In the genomic region with DNA sequence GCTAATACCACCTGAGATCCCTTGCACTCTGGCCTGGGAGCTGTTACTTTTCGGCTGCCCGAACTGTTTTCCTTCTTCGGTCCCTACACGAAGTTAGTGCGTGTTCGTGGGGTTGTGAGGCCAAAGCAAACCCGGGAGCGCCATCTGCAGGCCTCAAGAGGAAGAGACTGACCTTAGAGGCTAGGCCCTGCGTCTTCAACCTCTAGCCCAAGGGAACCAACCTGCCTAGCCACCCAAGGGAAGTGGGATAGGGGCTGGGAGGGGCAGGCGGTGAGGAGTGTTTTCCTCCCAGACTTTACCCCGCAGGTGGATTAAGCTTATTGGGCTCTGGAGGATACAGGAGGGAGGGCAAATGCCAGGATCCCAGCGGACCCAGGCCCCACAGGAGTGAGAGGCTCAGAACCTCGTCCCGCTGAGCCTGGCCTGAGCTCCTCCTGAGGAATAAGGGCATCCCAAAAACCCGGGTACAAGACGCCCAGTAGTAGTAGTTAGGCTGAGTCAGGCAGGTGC, we compare ENCODE assay signal across 8 cellular contexts. TPM values are rescaled to one million over a fixed set of nuclear protein-coding genes. Genes with fewer than 3 reads are reported as not detected.
DNase-seq lines count a peak whose midpoint lies in the region; ATAC-seq, FAIRE-seq and TF ChIP-seq lines count a peak whose summit lies in the region.

No MANE protein-coding gene starts in this region.

- H3K27me3 Mint-ChIP-seq in T-helper 17 cell = peaks cover 74% of the 10 kb centered on the region

- no peak overlapping the region for H3K9ac ChIP-seq in HepG2 (ENCODE audit: insufficient read depth, low read depth, low read length)

- H4K20me1 ChIP-seq in HepG2 (ENCODE audit: insufficient read depth, low read length) = peaks cover 4% of the 10 kb centered on the region; the same call in 1 of the 2 replicates

- ATAC-seq in T-helper 17 cell = peak; percentile 80
- peak; percentile 20; the same call in 2 of the 3 replicates for ATAC-seq in HepG2
- ATAC-seq in HG02884 (IDR thresholded peaks at IDR 0.05; ENCODE audit: unreplicated experiment) = no peak

- H3K36me3 Mint-ChIP-seq in T-helper 17 cell (ENCODE audit: low read depth) = peaks cover 11% of the 10 kb centered on the region

- in situ Hi-C loops in HepG2 (cut with HindIII; ENCODE audit: extremely low pct_ligation_motif_present, low pct_unique_long_range_greater_than_20kb) = loop anchor here (5.0 kb wide), 2 partner anchors 71 to 181 kb away; no protein-coding TSS in a partner anchor

- H3K4me3 ChIP-seq in cardiac fibroblast (replicated peaks in 1 of 2; ENCODE audit: low read depth in 2 of 2, low read length in 2 of 2) (no peak overlapping the region), HepG2 (replicated peaks in 1 of 3; ENCODE audit: insufficient read depth in 1 of 3, low read depth in 2 of 3, low read length in 3 of 3) (no peak overlapping the region), stomach (peak overlapping the region in 1 of 4 donors; percentile 51)

- CTCF ChIA-PET in HepG2 (lab: Yijun Ruan, JAX; ENCODE audit: low intra/inter-chr PET ratio, low total read pairs) = interaction anchor here (1.5 to 1.6 kb wide), 2 partner anchors 181 to 182 kb away, joined by 3 to 5 read pairs; no protein-coding TSS in a partner anchor

- H2AFZ ChIP-seq in HepG2 (ENCODE audit: low read length) = no peak overlapping the region

- BruUV-seq in HepG2 (replicated peaks; lab: Mats Ljungman, UMichigan) = no TSS peak

- no peaks in the 10 kb centered on the region for H3K36me3 ChIP-seq in HepG2 (replicated peaks in 1 of 2; ENCODE audit: control insufficient read depth in 1 of 2, insufficient read depth in 2 of 2, low read length in 2 of 2)
- H3K36me3 ChIP-seq in stomach = no peaks in the 10 kb centered on the region

- POLR2A ChIA-PET in HepG2 (lab: Yijun Ruan, JAX) = no interaction called here

- no peaks in the 10 kb centered on the region for H3K9me3 ChIP-seq in T-helper 17 cell (ENCODE audit: control insufficient read depth, low read length, poor library complexity, severe bottlenecking)
- no peaks in the 10 kb centered on the region for H3K9me3 ChIP-seq in HepG2 (ENCODE audit: low read length)
- H3K9me3 ChIP-seq in stomach = no peaks in the 10 kb centered on the region

- H3K27ac ChIP-seq in HepG2 (ENCODE audit: extremely low read length, insufficient read depth, low read length) = no peak overlapping the region
- H3K27ac ChIP-seq in stomach = no peak overlapping the region

- peaks cover 37 to 93% of the 10 kb centered on the region in 2 experiments for H3K27me3 ChIP-seq in HepG2 (ENCODE audit: control insufficient read depth in 1 of 2, insufficient read depth in 2 of 2, low read length in 2 of 2)
- H3K27me3 ChIP-seq in stomach = peaks cover 60 to 100% (median 100%) of the 10 kb centered on the region in 3 donors

- intact Hi-C loops in HepG2 (cut with micrococcal nuclease; ENCODE audit: unreplicated experiment) = loop anchor here (1.0 to 5.0 kb wide), 3 partner anchors 73 to 181 kb away; no protein-coding TSS in a partner anchor
- intact Hi-C loops in stomach (cut with DNase I; ENCODE audit: low total_unique reads) = no loop called here

- TF ChIP-seq POLR2A in HepG2 (IDR thresholded peaks at IDR 0.05; ENCODE audit: insufficient read depth in 1 of 2, low read depth in 2 of 2, low read length in 2 of 2) = no peak
- no peak for TF ChIP-seq POLR2A in stomach (IDR thresholded peaks at IDR 0.05)

- H3K4me2 ChIP-seq in HepG2 (ENCODE audit: low read depth, low read length) = no peak overlapping the region

- no peak for FAIRE-seq in HepG2 (lab: Jason Lieb, UNC)

- TF ChIP-seq CTCF in LNCAP (IDR thresholded peaks at IDR 0.05) (peak; percentile 59), cardiac fibroblast (IDR thresholded peaks at IDR 0.05; ENCODE audit: low read depth, low read length) (peak; percentile 80), HepG2 (CRISPR knock-in tag; IDR thresholded peaks at IDR 0.05) (peak; percentile 85), stomach (IDR thresholded peaks at IDR 0.05) (peak in 4 of 7 experiments; percentile 36 to 51 (median 38))

- H3K4me1 ChIP-seq in HepG2 (ENCODE audit: insufficient read depth, low read length) (peaks cover 21% of the 10 kb centered on the region), stomach (peaks cover 54 to 87% (median 67%) of the 10 kb centered on the region in 4 donors)

- 4% methylated on average over 11 of the region's 16 CpGs for WGBS in HepG2 (ENCODE audit: low lambda C conversion rate)
- WGBS in stomach, 5 donors = 1 to 5% (median 2%) methylated on average over 12 to 16 of the region's 16 CpGs

- H3K4me3 Mint-ChIP-seq in T-helper 17 cell = peak overlapping the region; percentile 79

- H3K79me2 ChIP-seq in HepG2 (ENCODE audit: insufficient read depth, low read length) = no peaks in the 10 kb centered on the region

- peak; percentile 59; the same call in 1 of the 2 replicates for TF ChIP-seq RAD21 in HepG2 (CRISPR knock-in tag; IDR thresholded peaks at IDR 0.05)

- DNase-seq in SHP77 (lab: John Stamatoyannopoulos, UW) = peak; percentile 36 to 37
- no peak for DNase-seq in SHP77 treated with DMSO at 0.1 percent for 48 hours (lab: John Stamatoyannopoulos, UW)
- peak in 1 of 3 donors; percentile 28 for DNase-seq in T-helper 17 cell
- peak; percentile 70 to 77 for DNase-seq in cardiac fibroblast (ENCODE audit: low read depth in 2 of 2)
- peak; percentile 47 for DNase-seq in HepG2 (ENCODE audit: low spot score)
- peak; percentile 52 for DNase-seq in stomach

- H3K4me1 Mint-ChIP-seq in T-helper 17 cell = peaks cover 22% of the 10 kb centered on the region

- no peak overlapping the region for H3K27ac Mint-ChIP-seq in T-helper 17 cell

- TF ChIP-seq EP300 in HepG2 (IDR thresholded peaks at IDR 0.05; ENCODE audit: low read depth in 2 of 2, low read length in 2 of 2) = no peak
- no peak for TF ChIP-seq EP300 in HepG2 (CRISPR knock-in tag; IDR thresholded peaks at IDR 0.05; ENCODE audit: borderline replicate concordance)
- TF ChIP-seq EP300 in stomach (IDR thresholded peaks at IDR 0.05) = no peak

TF ChIP-seq in HepG2, 621 proteins besides CTCF, POLR2A, EP300 and RAD21 (continues in another document):
- TF ChIP-seq SMC3 (IDR thresholded peaks at IDR 0.05; ENCODE audit: low read length) (peak; percentile 31; the same call in 1 of the 2 replicates), HDAC2 (CRISPR knock-in tag; IDR thresholded peaks at IDR 0.05) (0 out of 2 replicates have a peak, but pooled peaks have one; percentile 17), ZFY (CRISPR knock-in tag; IDR thresholded peaks at IDR 0.05) (peak; percentile 22; the same call in 1 of the 2 replicates), ZFX (CRISPR knock-in tag; IDR thresholded peaks at IDR 0.05; ENCODE audit: low read depth) (peak; percentile 53), ZNF101 (CRISPR knock-in tag; IDR thresholded peaks at IDR 0.05; ENCODE audit: borderline replicate concordance, low read depth) (no peak), STAG1 (CRISPR knock-in tag; IDR thresholded peaks at IDR 0.05) (peak; percentile 74), XRCC5 (optimal IDR thresholded peaks at IDR 0.05; ENCODE audit: low read length) (peak; percentile 65), MTF2 (CRISPR knock-in tag; IDR thresholded peaks at IDR 0.05; ENCODE audit: borderline replicate concordance) (peak; percentile 77; the same call in 1 of the 2 replicates)
- TF ChIP-seq, protein P1, sequence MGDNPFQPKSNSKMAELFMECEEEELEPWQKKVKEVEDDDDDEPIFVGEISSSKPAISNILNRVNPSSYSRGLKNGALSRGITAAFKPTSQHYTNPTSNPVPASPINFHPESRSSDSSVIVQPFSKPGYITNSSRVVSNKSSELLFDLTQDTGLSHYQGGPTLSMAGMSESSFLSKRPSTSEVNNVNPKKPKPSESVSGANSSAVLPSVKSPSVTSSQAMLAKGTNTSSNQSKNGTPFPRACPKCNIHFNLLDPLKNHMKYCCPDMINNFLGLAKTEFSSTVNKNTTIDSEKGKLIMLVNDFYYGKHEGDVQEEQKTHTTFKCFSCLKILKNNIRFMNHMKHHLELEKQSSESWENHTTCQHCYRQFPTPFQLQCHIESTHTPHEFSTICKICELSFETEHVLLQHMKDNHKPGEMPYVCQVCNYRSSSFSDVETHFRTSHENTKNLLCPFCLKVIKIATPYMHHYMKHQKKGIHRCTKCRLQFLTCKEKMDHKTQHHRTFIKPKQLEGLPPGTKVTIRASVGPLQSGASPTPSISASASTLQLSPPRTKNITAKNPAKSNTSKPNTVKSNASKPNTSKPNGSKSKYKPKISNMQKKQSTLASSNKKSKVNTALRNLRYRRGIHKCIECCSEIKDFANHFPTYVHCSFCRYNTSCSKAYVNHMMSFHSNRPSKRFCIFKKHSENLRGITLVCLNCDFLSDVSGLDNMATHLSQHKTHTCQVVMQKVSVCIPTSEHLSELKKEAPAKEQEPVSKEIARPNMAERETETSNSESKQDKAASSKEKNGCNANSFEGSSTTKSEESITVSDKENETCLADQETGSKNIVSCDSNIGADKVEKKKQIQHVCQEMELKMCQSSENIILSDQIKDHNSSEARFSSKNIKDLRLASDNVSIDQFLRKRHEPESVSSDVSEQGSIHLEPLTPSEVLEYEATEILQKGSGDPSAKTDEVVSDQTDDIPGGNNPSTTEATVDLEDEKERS (CRISPR knock-in tag; IDR thresholded peaks at IDR 0.05) = no peak

RNA-seq across cellular contexts. Expression of a gene that starts 1.7 kb away (rescaled TPM):
- total RNA-seq in T-helper 17 cell = not detected
- total RNA-seq in HepG2 (2016; rRNA removed; fragmentation: Illumina TruSeq; extraction: Trizol) = not detected in 2 replicates
- total RNA-seq in HepG2 (2016; cell fraction: cytosol; rRNA removed; fragmentation: Illumina TruSeq; extraction: Trizol; ENCODE audit: low read depth) = not detected in 2 replicates
- total RNA-seq in HepG2 (2016; cell fraction: insoluble cytoplasmic fraction; rRNA removed; fragmentation: Illumina TruSeq; extraction: Trizol) = not detected in 2 replicates
- not detected in 2 replicates for total RNA-seq in HepG2 (2016; cell fraction: membrane; rRNA removed; fragmentation: Illumina TruSeq; extraction: Trizol)
- not detected in 2 replicates for total RNA-seq in HepG2 (2016; cell fraction: nucleus; rRNA removed; fragmentation: Illumina TruSeq; extraction: Trizol)
- polyA plus RNA-seq in HepG2 (2011; rRNA removed) = not detected in 2 replicates
- polyA plus RNA-seq in HepG2 (2011; cell fraction: cytosol; rRNA removed) = not detected in 2 replicates
- not detected in 2 replicates for polyA plus RNA-seq in HepG2 (2011; cell fraction: nucleus; rRNA removed)
- polyA plus RNA-seq in HepG2 (2012) = not detected in 2 replicates
- polyA plus RNA-seq in HepG2 (2016; cell fraction: cytosol; fragmentation: Illumina TruSeq; extraction: Trizol; ENCODE audit: low read depth) = not detected in 2 replicates
- not detected in 2 replicates for polyA plus RNA-seq in HepG2 (2016; cell fraction: insoluble cytoplasmic fraction; fragmentation: Illumina TruSeq; extraction: Trizol; ENCODE audit: low read depth)
- polyA plus RNA-seq in HepG2 (2016; cell fraction: membrane; fragmentation: Illumina TruSeq; extraction: Trizol; ENCODE audit: low read depth) = not detected in 2 replicates
- polyA plus RNA-seq in HepG2 (2016; cell fraction: nucleus; fragmentation: Illumina TruSeq; extraction: Trizol; ENCODE audit: insufficient read depth, low read depth) = not detected in 2 replicates
- not detected in 2 replicates for polyA minus RNA-seq in HepG2 (2011; rRNA and poly(A)+ RNA removed; ENCODE audit: low replicate concordance)
- polyA minus RNA-seq in HepG2 (2011; cell fraction: cytosol; rRNA and poly(A)+ RNA removed) = not detected in 2 replicates
- polyA minus RNA-seq in HepG2 (2011; cell fraction: nucleus; rRNA and poly(A)+ RNA removed) = not detected in 2 replicates
- not detected for total RNA-seq in stomach
- polyA plus RNA-seq in stomach = not detected
